ENCODE assay signal across 1 cellular context in genomic region chr12:50167026-50167742, GRCh38.
A peak's percentile ranks its signal among the peaks of the same experiment; 100 is the strongest.
TF ChIP-seq lines count a peak whose summit lies in the region.

Gene CERS5, minus strand, starts transcription at chr12:50167369. Its CDS starts 72 bp downstream, at chr12:50167297.

TF ChIP-seq in K562, 482 proteins besides CTCF, POLR2A, EP300 and RAD21 (continued from another document and continues in another):
- TF ChIP-seq IRF2 (CRISPR knock-in tag; IDR thresholded peaks at IDR 0.05) (no peak), STAT5B (CRISPR knock-in tag; IDR thresholded peaks at IDR 0.05) (no peak), NELFE (IDR thresholded peaks at IDR 0.05; ENCODE audit: insufficient read depth, insufficient read length) (no peak), KLF13 (tag; IDR thresholded peaks at IDR 0.05; ENCODE audit: borderline replicate concordance, low read depth) (peak; percentile 74; the same call in 1 of the 2 replicates), PRPF4 (IDR thresholded peaks at IDR 0.05; ENCODE audit: insufficient read depth, low read depth, low read length, poor library complexity, severe bottlenecking) (no peak), RFX7 (CRISPR knock-in tag; IDR thresholded peaks at IDR 0.05) (no peak), ZNF232 (CRISPR knock-in tag; IDR thresholded peaks at IDR 0.05) (no peak), ZNF512 (tag; IDR thresholded peaks at IDR 0.05) (no peak), HMGN3 (IDR thresholded peaks at IDR 0.05; ENCODE audit: borderline replicate concordance, extremely low read depth, insufficient read length, low read depth, low read length) (peak; percentile 97), E2F3 (CRISPR knock-in tag; IDR thresholded peaks at IDR 0.05) (peak; percentile 68; the same call in 1 of the 2 replicates), TBL1XR1 (IDR thresholded peaks at IDR 0.05; ENCODE audit: low read length in 2 of 2) (peak in 1 of 2 experiments; percentile 27; a peak in 1 of 4 replicates), ZNF766 (CRISPR knock-in tag; conservative IDR thresholded peaks at IDR 0.05) (no peak), SRSF7 (optimal IDR thresholded peaks at IDR 0.05; ENCODE audit: low read depth, low read length) (no peak), HNRNPUL1 (IDR thresholded peaks at IDR 0.05; ENCODE audit: low read length) (no peak), U2AF1 (optimal IDR thresholded peaks at IDR 0.05; ENCODE audit: low read depth, low read length) (no peak), TFAP4 (CRISPR knock-in tag; IDR thresholded peaks at IDR 0.05; ENCODE audit: borderline replicate concordance) (peak; percentile 78), HDAC1 (IDR thresholded peaks at IDR 0.05) (peak in 1 of 2 experiments; percentile 40; a peak in 2 of 4 replicates), PRDM10 (IDR thresholded peaks at IDR 0.05; ENCODE audit: partially characterized antibody) (peak; percentile 63), BACH1 (tag; IDR thresholded peaks at IDR 0.05) (no peak), ETV6 (IDR thresholded peaks at IDR 0.05; ENCODE audit: borderline replicate concordance in 1 of 2, low read depth in 2 of 2, low read length in 1 of 2) (no peak), ETV6 (CRISPR knock-in tag; IDR thresholded peaks at IDR 0.05; ENCODE audit: borderline replicate concordance) (0 out of 2 replicates have a peak, but pooled peaks have one; percentile 24), ILF3 (IDR thresholded peaks at IDR 0.05; ENCODE audit: borderline replicate concordance) (no peak), TEAD2 (tag; IDR thresholded peaks at IDR 0.05) (no peak), FOXK1 (CRISPR knock-in tag; IDR thresholded peaks at IDR 0.05; ENCODE audit: borderline replicate concordance) (peak; percentile 24; the same call in 1 of the 2 replicates), ATF1 (CRISPR knock-in tag; IDR thresholded peaks at IDR 0.05) (no peak), ATF1 (tag; IDR thresholded peaks at IDR 0.05) (peak; percentile 76), CBFB (CRISPR knock-in tag; IDR thresholded peaks at IDR 0.05) (no peak), SNRNP70 (optimal IDR thresholded peaks at IDR 0.05; ENCODE audit: low read depth, low read length) (no peak), MXD1 (CRISPR knock-in tag; IDR thresholded peaks at IDR 0.05; ENCODE audit: borderline replicate concordance, poor library complexity, severe bottlenecking) (no peak), ZNF583 (CRISPR knock-in tag; IDR thresholded peaks at IDR 0.05) (no peak), SREBF2 (CRISPR knock-in tag; IDR thresholded peaks at IDR 0.05) (no peak), IRF1 (CRISPR knock-in tag; IDR thresholded peaks at IDR 0.05; ENCODE audit: borderline replicate concordance) (no peak; the same call in 1 of the 2 replicates)
- TF ChIP-seq, protein P1, sequence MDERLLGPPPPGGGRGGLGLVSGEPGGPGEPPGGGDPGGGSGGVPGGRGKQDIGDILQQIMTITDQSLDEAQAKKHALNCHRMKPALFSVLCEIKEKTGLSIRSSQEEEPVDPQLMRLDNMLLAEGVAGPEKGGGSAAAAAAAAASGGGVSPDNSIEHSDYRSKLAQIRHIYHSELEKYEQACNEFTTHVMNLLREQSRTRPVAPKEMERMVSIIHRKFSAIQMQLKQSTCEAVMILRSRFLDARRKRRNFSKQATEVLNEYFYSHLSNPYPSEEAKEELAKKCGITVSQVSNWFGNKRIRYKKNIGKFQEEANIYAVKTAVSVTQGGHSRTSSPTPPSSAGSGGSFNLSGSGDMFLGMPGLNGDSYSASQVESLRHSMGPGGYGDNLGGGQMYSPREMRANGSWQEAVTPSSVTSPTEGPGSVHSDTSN (CRISPR knock-in tag; IDR thresholded peaks at IDR 0.05; ENCODE audit: low read depth), result no peak
- TF ChIP-seq, protein P1 (tag; conservative IDR thresholded peaks at IDR 0.05; ENCODE audit: low read depth), result no peak
- TF ChIP-seq, protein P2, sequence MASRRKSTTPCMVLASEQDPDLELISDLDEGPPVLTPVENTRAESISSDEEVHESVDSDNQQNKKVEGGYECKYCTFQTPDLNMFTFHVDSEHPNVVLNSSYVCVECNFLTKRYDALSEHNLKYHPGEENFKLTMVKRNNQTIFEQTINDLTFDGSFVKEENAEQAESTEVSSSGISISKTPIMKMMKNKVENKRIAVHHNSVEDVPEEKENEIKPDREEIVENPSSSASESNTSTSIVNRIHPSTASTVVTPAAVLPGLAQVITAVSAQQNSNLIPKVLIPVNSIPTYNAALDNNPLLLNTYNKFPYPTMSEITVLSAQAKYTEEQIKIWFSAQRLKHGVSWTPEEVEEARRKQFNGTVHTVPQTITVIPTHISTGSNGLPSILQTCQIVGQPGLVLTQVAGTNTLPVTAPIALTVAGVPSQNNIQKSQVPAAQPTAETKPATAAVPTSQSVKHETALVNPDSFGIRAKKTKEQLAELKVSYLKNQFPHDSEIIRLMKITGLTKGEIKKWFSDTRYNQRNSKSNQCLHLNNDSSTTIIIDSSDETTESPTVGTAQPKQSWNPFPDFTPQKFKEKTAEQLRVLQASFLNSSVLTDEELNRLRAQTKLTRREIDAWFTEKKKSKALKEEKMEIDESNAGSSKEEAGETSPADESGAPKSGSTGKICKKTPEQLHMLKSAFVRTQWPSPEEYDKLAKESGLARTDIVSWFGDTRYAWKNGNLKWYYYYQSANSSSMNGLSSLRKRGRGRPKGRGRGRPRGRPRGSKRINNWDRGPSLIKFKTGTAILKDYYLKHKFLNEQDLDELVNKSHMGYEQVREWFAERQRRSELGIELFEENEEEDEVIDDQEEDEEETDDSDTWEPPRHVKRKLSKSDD (conservative IDR thresholded peaks at IDR 0.05; ENCODE audit: low read length), result no peak
- TF ChIP-seq, protein P3, sequence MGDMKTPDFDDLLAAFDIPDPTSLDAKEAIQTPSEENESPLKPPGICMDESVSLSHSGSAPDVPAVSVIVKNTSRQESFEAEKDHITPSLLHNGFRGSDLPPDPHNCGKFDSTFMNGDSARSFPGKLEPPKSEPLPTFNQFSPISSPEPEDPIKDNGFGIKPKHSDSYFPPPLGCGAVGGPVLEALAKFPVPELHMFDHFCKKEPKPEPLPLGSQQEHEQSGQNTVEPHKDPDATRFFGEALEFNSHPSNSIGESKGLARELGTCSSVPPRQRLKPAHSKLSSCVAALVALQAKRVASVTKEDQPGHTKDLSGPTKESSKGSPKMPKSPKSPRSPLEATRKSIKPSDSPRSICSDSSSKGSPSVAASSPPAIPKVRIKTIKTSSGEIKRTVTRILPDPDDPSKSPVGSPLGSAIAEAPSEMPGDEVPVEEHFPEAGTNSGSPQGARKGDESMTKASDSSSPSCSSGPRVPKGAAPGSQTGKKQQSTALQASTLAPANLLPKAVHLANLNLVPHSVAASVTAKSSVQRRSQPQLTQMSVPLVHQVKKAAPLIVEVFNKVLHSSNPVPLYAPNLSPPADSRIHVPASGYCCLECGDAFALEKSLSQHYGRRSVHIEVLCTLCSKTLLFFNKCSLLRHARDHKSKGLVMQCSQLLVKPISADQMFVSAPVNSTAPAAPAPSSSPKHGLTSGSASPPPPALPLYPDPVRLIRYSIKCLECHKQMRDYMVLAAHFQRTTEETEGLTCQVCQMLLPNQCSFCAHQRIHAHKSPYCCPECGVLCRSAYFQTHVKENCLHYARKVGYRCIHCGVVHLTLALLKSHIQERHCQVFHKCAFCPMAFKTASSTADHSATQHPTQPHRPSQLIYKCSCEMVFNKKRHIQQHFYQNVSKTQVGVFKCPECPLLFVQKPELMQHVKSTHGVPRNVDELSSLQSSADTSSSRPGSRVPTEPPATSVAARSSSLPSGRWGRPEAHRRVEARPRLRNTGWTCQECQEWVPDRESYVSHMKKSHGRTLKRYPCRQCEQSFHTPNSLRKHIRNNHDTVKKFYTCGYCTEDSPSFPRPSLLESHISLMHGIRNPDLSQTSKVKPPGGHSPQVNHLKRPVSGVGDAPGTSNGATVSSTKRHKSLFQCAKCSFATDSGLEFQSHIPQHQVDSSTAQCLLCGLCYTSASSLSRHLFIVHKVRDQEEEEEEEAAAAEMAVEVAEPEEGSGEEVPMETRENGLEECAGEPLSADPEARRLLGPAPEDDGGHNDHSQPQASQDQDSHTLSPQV (IDR thresholded peaks at IDR 0.05), result no peak
- TF ChIP-seq, protein P4, sequence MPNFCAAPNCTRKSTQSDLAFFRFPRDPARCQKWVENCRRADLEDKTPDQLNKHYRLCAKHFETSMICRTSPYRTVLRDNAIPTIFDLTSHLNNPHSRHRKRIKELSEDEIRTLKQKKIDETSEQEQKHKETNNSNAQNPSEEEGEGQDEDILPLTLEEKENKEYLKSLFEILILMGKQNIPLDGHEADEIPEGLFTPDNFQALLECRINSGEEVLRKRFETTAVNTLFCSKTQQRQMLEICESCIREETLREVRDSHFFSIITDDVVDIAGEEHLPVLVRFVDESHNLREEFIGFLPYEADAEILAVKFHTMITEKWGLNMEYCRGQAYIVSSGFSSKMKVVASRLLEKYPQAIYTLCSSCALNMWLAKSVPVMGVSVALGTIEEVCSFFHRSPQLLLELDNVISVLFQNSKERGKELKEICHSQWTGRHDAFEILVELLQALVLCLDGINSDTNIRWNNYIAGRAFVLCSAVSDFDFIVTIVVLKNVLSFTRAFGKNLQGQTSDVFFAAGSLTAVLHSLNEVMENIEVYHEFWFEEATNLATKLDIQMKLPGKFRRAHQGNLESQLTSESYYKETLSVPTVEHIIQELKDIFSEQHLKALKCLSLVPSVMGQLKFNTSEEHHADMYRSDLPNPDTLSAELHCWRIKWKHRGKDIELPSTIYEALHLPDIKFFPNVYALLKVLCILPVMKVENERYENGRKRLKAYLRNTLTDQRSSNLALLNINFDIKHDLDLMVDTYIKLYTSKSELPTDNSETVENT (CRISPR knock-in tag; IDR thresholded peaks at IDR 0.05), result no peak
